ENCODE assay signal across 34 cellular contexts in the genomic region with DNA sequence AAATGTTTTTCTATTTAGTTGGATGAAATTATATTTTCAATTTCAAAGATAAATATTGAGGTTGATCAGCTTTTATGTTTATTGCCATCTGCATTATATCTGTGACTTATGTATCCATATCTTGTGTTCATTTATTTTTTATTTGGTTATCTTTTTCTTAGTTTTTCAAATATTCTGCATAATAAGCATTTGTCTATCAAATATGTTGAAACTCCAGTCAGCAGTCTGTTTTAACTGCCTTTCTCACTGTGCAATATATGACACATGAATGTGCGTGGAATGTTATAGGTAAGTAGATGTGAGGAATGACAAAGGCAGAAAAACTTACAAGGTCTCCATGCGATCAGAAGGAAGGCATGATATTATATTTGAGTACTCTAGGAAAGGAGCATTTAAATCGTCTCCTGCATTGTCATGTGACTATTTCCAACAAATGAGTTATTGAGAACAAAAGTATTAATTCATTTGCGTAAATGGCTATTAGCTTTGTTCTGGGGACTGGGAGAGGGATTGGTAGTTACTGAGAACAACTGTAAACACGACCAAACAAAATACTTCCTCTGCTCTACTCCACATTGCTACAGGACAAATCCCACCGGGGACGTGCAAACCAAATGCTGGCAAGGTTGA.
"Had no signal": no experiment of that assay in that cellular context is flagged by ENCODE, and none has a peak within 500 bp of the region (broad histone marks: within the 10 kb centered on the region; RNA-seq: fewer than 3 reads in every experiment).

No MANE protein-coding gene starts in this region.

- H3K27ac Mint-ChIP-seq: activated B cell treated with CpG ODN at 0.5 μM for 24 hours; activated CD4-positive, alpha-beta memory T cell treated with anti-CD3 and anti-CD28 coated beads for 36 hours; activated CD4-positive, alpha-beta T cell treated with anti-CD3 and anti-CD28 coated beads, Interleukin-2, amount 10 ng/mL, durations not matched to agents 24 days and 14 days; activated CD8-positive, alpha-beta T cell treated with anti-CD3 and anti-CD28 coated beads for 36 hours; activated naive CD4-positive, alpha-beta T cell treated with anti-CD3 and anti-CD28 coated beads, Interleukin-2, amount 10 ng/mL, durations not matched to agents 7 days and 5 days; activated naive CD4-positive, alpha-beta T cell treated with anti-CD3 and anti-CD28 coated beads, Interleukin-2, amount 50 U/mL, for 24 hours; activated naive CD8-positive, alpha-beta T cell; activated T-cell treated with anti-CD3 and anti-CD28 coated beads, Interleukin-2, amount 50 U/mL, for 24 hours; activated T-helper 2 cell treated with anti-CD3 and anti-CD28 coated beads, Interferon-gamma antibody, Interleukin-2, Interleukin-4, amounts not matched to agents 10 μg/mL and 5 μg/mL and 100 μg/mL, durations not matched to agents 14 hours and 24 hours and 36 hours; brain; T-helper 1 cell treated with Interleukin-12 subunit alpha and Interleukin-12 subunit beta and Interleukin-4 antibody, amounts not matched to agents 30 μg/mL and 1 μg/mL, for 36 hours; T-helper 2 cell treated with Interferon-gamma antibody and Interleukin-4, amounts not matched to agents 5 μg/mL and 100 μg/mL, for 36 hours had no signal

- H3K9me3 ChIP-seq: adrenal gland had no signal

- H3K4me3 ChIP-seq: adrenal gland, cardiac muscle cell had no signal

- H3K27ac ChIP-seq: adrenal gland, cardiac muscle cell, VCaP had no signal

- H3K4me1 Mint-ChIP-seq: activated B cell treated with CpG ODN at 0.5 μM for 24 hours; activated CD4-positive, alpha-beta T cell treated with anti-CD3 and anti-CD28 coated beads, Interleukin-2, amount 10 ng/mL, durations not matched to agents 24 days and 14 days; activated naive CD4-positive, alpha-beta T cell treated with anti-CD3 and anti-CD28 coated beads, Interleukin-2, amount 10 ng/mL, durations not matched to agents 7 days and 5 days; activated naive CD4-positive, alpha-beta T cell treated with anti-CD3 and anti-CD28 coated beads, Interleukin-2, amount 50 U/mL, for 24 hours; central memory CD8-positive, alpha-beta T cell had no signal

- H3K27me3 ChIP-seq: adrenal gland, cardiac muscle cell had no signal

- H3K36me3 Mint-ChIP-seq: activated CD4-positive, alpha-beta memory T cell treated with anti-CD3 and anti-CD28 coated beads for 36 hours; activated naive CD4-positive, alpha-beta T cell treated with anti-CD3 and anti-CD28 coated beads, Interleukin-2, amount 10 ng/mL, durations not matched to agents 7 days and 5 days; activated naive CD4-positive, alpha-beta T cell treated with anti-CD3 and anti-CD28 coated beads, Interleukin-2, amount 50 U/mL, for 24 hours; activated naive CD8-positive, alpha-beta T cell; brain had no signal

- H3K27me3 Mint-ChIP-seq: activated B cell treated with CpG ODN at 0.5 μM for 24 hours; activated CD4-positive, alpha-beta memory T cell treated with anti-CD3 and anti-CD28 coated beads for 36 hours; activated CD4-positive, alpha-beta T cell treated with anti-CD3 and anti-CD28 coated beads, Interleukin-2, amount 10 ng/mL, durations not matched to agents 24 days and 14 days; activated T-cell treated with anti-CD3 and anti-CD28 coated beads, Interleukin-2, amount 50 U/mL, for 24 hours; central memory CD8-positive, alpha-beta T cell had no signal

- H3K4me3 Mint-ChIP-seq: activated B cell treated with CpG ODN at 0.5 μM for 24 hours; activated CD4-positive, alpha-beta memory T cell treated with anti-CD3 and anti-CD28 coated beads for 36 hours; activated CD4-positive, alpha-beta T cell treated with anti-CD3 and anti-CD28 coated beads, Interleukin-2, amount 10 ng/mL, durations not matched to agents 24 days and 14 days; activated CD8-positive, alpha-beta T cell treated with anti-CD3 and anti-CD28 coated beads for 36 hours; activated naive CD4-positive, alpha-beta T cell treated with anti-CD3 and anti-CD28 coated beads, Interleukin-2, amount 10 ng/mL, durations not matched to agents 7 days and 5 days; activated naive CD4-positive, alpha-beta T cell treated with anti-CD3 and anti-CD28 coated beads, Interleukin-2, amount 50 U/mL, for 24 hours; activated naive CD8-positive, alpha-beta T cell; activated T-cell treated with anti-CD3 and anti-CD28 coated beads, Interleukin-2, amount 50 U/mL, for 24 hours; brain; central memory CD8-positive, alpha-beta T cell; T-helper 1 cell treated with Interleukin-12 subunit alpha and Interleukin-12 subunit beta and Interleukin-4 antibody, amounts not matched to agents 30 μg/mL and 1 μg/mL, for 36 hours; T-helper 2 cell treated with Interferon-gamma antibody and Interleukin-4, amounts not matched to agents 5 μg/mL and 100 μg/mL, for 36 hours had no signal

- FAIRE-seq: bronchial epithelial cell, TTC549 had no signal

- DNase-seq: activated B cell treated with CpG ODN at 0.5 μM for 24 hours; activated CD4-positive, alpha-beta memory T cell treated with anti-CD3 and anti-CD28 coated beads for 36 hours; activated CD4-positive, alpha-beta T cell treated with anti-CD3 and anti-CD28 coated beads for 4 hours; activated CD4-positive, alpha-beta T cell treated with anti-CD3 and anti-CD28 coated beads, Interleukin-2, amount 10 ng/mL, durations not matched to agents 24 days and 14 days; activated CD4-positive, alpha-beta T cell treated with anti-CD3 and anti-CD28 coated beads, Interleukin-2, amount 50 U/mL, for 1 hour; activated CD4-positive, alpha-beta T cell treated with anti-CD3 and anti-CD28 coated beads, Interleukin-2, amount 50 U/mL, for 4 hours; activated CD4-positive, CD25-positive, alpha-beta regulatory T cell treated with anti-CD3 and anti-CD28 coated beads, Interleukin-2, amount 50 U/mL, for 72 hours; activated CD8-positive, alpha-beta memory T cell treated with anti-CD3 and anti-CD28 coated beads, Interleukin-2, amount 50 U/mL, for 4 hours; activated CD8-positive, alpha-beta T cell treated with anti-CD3 and anti-CD28 coated beads for 36 hours; activated effector memory CD4-positive, alpha-beta T cell treated with Interleukin-2 at 50 U/mL for 16 hours; activated gamma-delta T cell; activated naive CD4-positive, alpha-beta T cell treated with anti-CD3 and anti-CD28 coated beads, Interleukin-2, amount 10 ng/mL, durations not matched to agents 7 days and 5 days; activated naive CD4-positive, alpha-beta T cell treated with Interleukin-2 at 50 U/mL for 16 hours; activated T-cell treated with anti-CD3 and anti-CD28 coated beads, Interleukin-2, amount 50 U/mL, for 24 hours; activated T-cell treated with anti-CD3 and anti-CD28 coated beads, Interleukin-2, amount 50 U/mL, for 48 hours; adrenal gland; amniotic stem cell; aorta; caudate nucleus; cerebellar nuclear complex; T-helper 1 cell; T-helper 2 cell; T-helper 9 cell had no signal

- ATAC-seq: activated CD8-positive, alpha-beta T cell treated with anti-CD3 and anti-CD28 coated beads for 36 hours had no signal

- H3K36me3 ChIP-seq: adrenal gland, cardiac muscle cell had no signal

- H3K9me3 Mint-ChIP-seq: activated B cell treated with CpG ODN at 0.5 μM for 24 hours; activated CD4-positive, alpha-beta memory T cell treated with anti-CD3 and anti-CD28 coated beads for 36 hours; activated CD4-positive, alpha-beta T cell treated with anti-CD3 and anti-CD28 coated beads, Interleukin-2, amount 10 ng/mL, durations not matched to agents 24 days and 14 days; activated CD8-positive, alpha-beta T cell treated with anti-CD3 and anti-CD28 coated beads for 36 hours; activated naive CD4-positive, alpha-beta T cell treated with anti-CD3 and anti-CD28 coated beads, Interleukin-2, amount 10 ng/mL, durations not matched to agents 7 days and 5 days; activated naive CD4-positive, alpha-beta T cell treated with anti-CD3 and anti-CD28 coated beads, Interleukin-2, amount 50 U/mL, for 24 hours; activated T-cell treated with anti-CD3 and anti-CD28 coated beads, Interleukin-2, amount 50 U/mL, for 24 hours; activated T-helper 2 cell treated with anti-CD3 and anti-CD28 coated beads, Interferon-gamma antibody, Interleukin-2, Interleukin-4, amounts not matched to agents 10 μg/mL and 5 μg/mL and 100 μg/mL, durations not matched to agents 14 hours and 24 hours and 36 hours; brain; T-helper 1 cell treated with Interleukin-12 subunit alpha and Interleukin-12 subunit beta and Interleukin-4 antibody, amounts not matched to agents 30 μg/mL and 1 μg/mL, for 36 hours; T-helper 2 cell treated with Interferon-gamma antibody and Interleukin-4, amounts not matched to agents 5 μg/mL and 100 μg/mL, for 36 hours had no signal
